Comparison of ENCODE assay signal across 10 cellular contexts in genomic region chr10:114507449-114507848, GRCh38.
DNase-seq lines count a peak whose midpoint lies in the region; ATAC-seq and TF ChIP-seq lines count a peak whose summit lies in the region.
"Had no signal": no experiment of that assay in that cellular context is flagged by ENCODE, and none has a peak within 500 bp of the region (broad histone marks: within the 10 kb centered on the region; RNA-seq: fewer than 3 reads in every experiment).

No MANE protein-coding gene starts in this region.

- no peak overlapping the region for H3K9ac ChIP-seq in subcutaneous abdominal adipose tissue (ENCODE audit: low read length in 5 of 5)

- ATAC-seq in left colon: peak; percentile 99
- ATAC-seq: K562 had no signal

- TF ChIP-seq CTCF in GM13977 (IDR thresholded peaks at IDR 0.05; ENCODE audit: extremely low read depth, insufficient read depth, missing control alignments): no peak

- H3K4me3 ChIP-seq in subcutaneous abdominal adipose tissue (ENCODE audit: low read depth in 1 of 5, low read length in 5 of 5): no peak overlapping the region
- H3K4me3 ChIP-seq: HAP-1, K562 had no signal

- in situ Hi-C loops in GM13977 (cut with MboI; ENCODE audit: low pct_unique_long_range_greater_than_20kb, low sequenced_read_pairs, unreplicated experiment): no loop called here

- peak overlapping the region; percentile 6 for H3K27ac ChIP-seq in subcutaneous abdominal adipose tissue (ENCODE audit: low read depth, low read length)

- no peaks in the 10 kb centered on the region for H3K27me3 ChIP-seq in subcutaneous abdominal adipose tissue (ENCODE audit: control insufficient read depth in 5 of 5, insufficient read depth in 4 of 5, low read length in 5 of 5)

- intact Hi-C loops in left colon (cut with DNase I, micrococcal nuclease): no loop called here

- no peaks in the 10 kb centered on the region for H3K9me3 ChIP-seq in subcutaneous abdominal adipose tissue (ENCODE audit: control insufficient read depth in 5 of 5, low read length in 5 of 5)
- H3K9me3 ChIP-seq: HAP-1 had no signal

- H3K36me3 ChIP-seq in subcutaneous abdominal adipose tissue (ENCODE audit: control insufficient read depth in 5 of 5, insufficient read depth in 5 of 5, low read length in 5 of 5): peaks cover 0 to 4% (median 0%) of the 10 kb centered on the region in 5 donors
- H3K36me3 ChIP-seq: HAP-1 had no signal

- DNase-seq in NCI-H1105 treated with DMSO at 0.1 percent for 48 hours (lab: John Stamatoyannopoulos, UW) (peak; percentile 28), astrocyte of the hippocampus (ENCODE audit: low read depth, low spot score) (peak; percentile 50), left colon (peak; percentile 91 to 96), NCI-H1092 (lab: John Stamatoyannopoulos, UW) (no peak), GM13977 (ENCODE audit: low spot score) (no peak), NCI-H526 (lab: John Stamatoyannopoulos, UW) (no peak)
- DNase-seq: midbrain had no signal

- H3K4me1 ChIP-seq in subcutaneous abdominal adipose tissue (ENCODE audit: control insufficient read depth in 5 of 5, insufficient read depth in 5 of 5, low read length in 5 of 5): peaks cover 0 to 32% (median 27%) of the 10 kb centered on the region in 5 donors

Comparison
In these comparisons a context has a peak if more than half of its experiments do, and no peak if none do; other contexts are left out.
1. DNase-seq: peak in NCI-H1105 treated with DMSO at 0.1 percent for 48 hours (single experiment), astrocyte of the hippocampus (single experiment) and left colon (2 of 2); none in NCI-H1092 (single experiment), GM13977 (single experiment) and NCI-H526 (0 of 2).